7 cellular contexts compared by ENCODE assay signal in genomic region chr6:56571605-56572004, GRCh38.
"Had no signal": no experiment of that assay in that cellular context is flagged by ENCODE, and none has a peak within 500 bp of the region (broad histone marks: within the 10 kb centered on the region; RNA-seq: fewer than 3 reads in every experiment).

No MANE protein-coding gene starts in this region.

- H3K36me3 ChIP-seq: HAP-1 had no signal

- H3K9me3 ChIP-seq: HAP-1 had no signal

- H2AFZ ChIP-seq: GM23248 had no signal

- H3K27ac ChIP-seq: GM23248, KMS-11 had no signal

- H3K9ac ChIP-seq: GM23248, KMS-11 had no signal

- H3K4me2 ChIP-seq: KMS-11 had no signal

- DNase-seq: GM23248, GOT3, H7, HFFc6, KBM-7 had no signal

- H3K4me3 ChIP-seq: GM23248, HAP-1 had no signal
